In the genomic region with DNA sequence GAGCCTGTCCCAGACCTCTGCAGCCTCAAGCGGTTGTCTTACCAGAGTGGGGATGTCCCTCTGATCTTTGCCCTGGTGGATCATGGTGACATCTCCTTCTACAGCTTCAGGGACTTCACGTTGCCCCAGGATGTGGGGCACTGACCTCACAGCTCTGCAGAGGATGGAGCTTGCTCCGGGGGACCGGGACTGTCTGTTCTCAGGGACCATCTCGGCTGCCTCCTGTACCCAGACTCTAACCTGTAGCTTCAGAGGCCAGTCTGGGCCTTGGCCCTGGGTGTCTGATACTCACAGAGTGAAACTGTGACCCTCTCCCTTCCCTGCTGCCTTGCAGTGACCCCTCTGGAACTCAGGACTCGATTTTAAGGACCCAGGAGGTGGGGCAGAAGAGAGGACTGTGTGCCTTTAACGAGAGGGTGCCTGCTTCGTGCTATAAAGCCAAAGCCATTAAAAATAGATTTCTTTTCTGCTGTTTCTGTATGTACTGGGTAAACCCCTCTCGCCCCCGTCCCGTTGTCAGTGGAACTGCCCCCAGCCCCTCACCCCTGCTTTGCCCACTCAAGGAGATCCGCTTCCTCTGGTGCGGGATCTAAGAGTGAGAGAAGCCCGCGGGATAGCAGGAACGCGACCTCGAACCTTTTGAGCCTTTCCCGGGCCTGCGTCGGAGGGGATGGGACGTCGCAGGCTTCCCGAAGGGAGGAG, we compare ENCODE assay signal across 8 cellular contexts. TPM values are rescaled to one million over a fixed set of nuclear protein-coding genes. Genes with fewer than 3 reads are reported as not detected.
DNase-seq lines count a peak whose midpoint lies in the region; ATAC-seq, FAIRE-seq and TF ChIP-seq lines count a peak whose summit lies in the region.

No MANE protein-coding gene starts in this region.

- peaks cover 22% of the 10 kb centered on the region for H3K36me3 Mint-ChIP-seq in nephron (ENCODE audit: low read depth)

- no peak for TF ChIP-seq CTCF in BJ (IDR thresholded peaks at IDR 0.05; ENCODE audit: insufficient read depth, low read depth, low read length)
- TF ChIP-seq CTCF in OCI-LY1 (IDR thresholded peaks at IDR 0.05; ENCODE audit: low read length) = no peak
- TF ChIP-seq CTCF in H1 (IDR thresholded peaks at IDR 0.05; ENCODE audit: control extremely low read depth in 1 of 3, insufficient read depth in 1 of 3, low read depth in 1 of 3, low read length in 3 of 3) = no peak
- no peak for TF ChIP-seq CTCF in nephron (IDR thresholded peaks at IDR 0.05; ENCODE audit: unreplicated experiment in 3 of 3)
- TF ChIP-seq CTCF in GM10266 (IDR thresholded peaks at IDR 0.05; ENCODE audit: control insufficient read depth, insufficient read depth, low read depth, missing control alignments) = no peak

- no peaks in the 10 kb centered on the region; the same call in 1 of the 2 replicates for H3K36me3 ChIP-seq in BJ (ENCODE audit: control insufficient read depth, insufficient read depth, low read length)
- H3K36me3 ChIP-seq in OCI-LY1 (ENCODE audit: insufficient read depth, low read length) = no peaks in the 10 kb centered on the region
- H3K36me3 ChIP-seq in H1 (ENCODE audit: control insufficient read depth in 2 of 4, insufficient read depth in 4 of 4, low read length in 3 of 4) = peaks cover 0 to 28% (median 7%) of the 10 kb centered on the region in 4 experiments; a peak in 6 of 8 replicates

- no peak for TF ChIP-seq EP300 in H1 (IDR thresholded peaks at IDR 0.05; ENCODE audit: borderline replicate concordance in 1 of 2, low read depth in 2 of 2, low read length in 2 of 2)

- no peaks in the 10 kb centered on the region for H3K9me2 ChIP-seq in OCI-LY1 (ENCODE audit: low read depth, low read length)

- TF ChIP-seq POLR2A in H1 (IDR thresholded peaks at IDR 0.05; ENCODE audit: control extremely low read depth in 1 of 2, low read depth in 2 of 2, low read length in 2 of 2) = no peak

- H4K91ac ChIP-seq in H1 (replicated peaks; ENCODE audit: insufficient read length, low read length) = no peak overlapping the region

- no peak for TF ChIP-seq RAD21 in H1 (IDR thresholded peaks at IDR 0.05 in 1 of 2, conservative IDR thresholded peaks at IDR 0.05 in 1 of 2; ENCODE audit: low read depth in 2 of 2, low read length in 2 of 2)

- H3K4me1 ChIP-seq in OCI-LY1 (ENCODE audit: insufficient read depth, low read length, severe bottlenecking) = peaks cover 11% of the 10 kb centered on the region
- peaks cover 0 to 13% (median 4%) of the 10 kb centered on the region in 4 experiments; a peak in 6 of 7 replicates for H3K4me1 ChIP-seq in H1 (replicated peaks in 1 of 4; ENCODE audit: control insufficient read depth in 3 of 4, insufficient read depth in 4 of 4, low read length in 3 of 4)

- H3K23ac ChIP-seq in H1 (ENCODE audit: insufficient read length) = no peak overlapping the region

- no peaks in the 10 kb centered on the region for H3K4me1 Mint-ChIP-seq in nephron

- peaks cover 33% of the 10 kb centered on the region for H3K27me3 Mint-ChIP-seq in nephron (ENCODE audit: low read depth)

- H3F3A ChIP-seq in OCI-LY1 (ENCODE audit: insufficient read depth, low read length) = no peaks in the 10 kb centered on the region

- H4K5ac ChIP-seq in H1 (ENCODE audit: insufficient read length, low read depth, low read length) = no peak overlapping the region

- H3K4ac ChIP-seq in H1 (replicated peaks; ENCODE audit: insufficient read length, low read depth, low read length) = peak overlapping the region; percentile 45

- H3K27ac Mint-ChIP-seq in nephron = no peak overlapping the region

- FAIRE-seq in H1 (lab: Jason Lieb, UNC) = no peak

- H3K4me3 ChIP-seq in BJ (ENCODE audit: low read depth, low read length) (peak overlapping the region; percentile 51), OCI-LY1 (ENCODE audit: low read depth, low read length, poor library complexity, severe bottlenecking) (peak overlapping the region; percentile 69), H1 (ENCODE audit: extremely low read depth in 1 of 4, insufficient read depth in 2 of 4, low read depth in 3 of 4, low read length in 4 of 4) (peak overlapping the region; percentile 53 to 93 (median 62))

- H2AFZ ChIP-seq in OCI-LY1 (ENCODE audit: low read length) (no peak overlapping the region), H1 (ENCODE audit: low read length) (no peak overlapping the region)

- H3K23me2 ChIP-seq in H1 (ENCODE audit: low read depth, low read length) = peaks cover 11% of the 10 kb centered on the region; the same call in 1 of the 2 replicates

- 28% methylated on average over 23 of the region's 24 CpGs; no CpG with 5 or more reads in 1 of the 2 experiments for WGBS in H1 (ENCODE audit: extremely low coverage in 1 of 2, insufficient coverage in 1 of 2, insufficient read length in 1 of 2, insufficient replicate concordance in 2 of 2, low coverage in 1 of 2, low lambda C conversion rate in 2 of 2, missing lambda C conversion rate in 1 of 2), 2 experiments

- H3K27me3 ChIP-seq in BJ (ENCODE audit: control insufficient read depth, insufficient read depth, low read length) (peaks cover 3% of the 10 kb centered on the region; the same call in 1 of the 2 replicates), OCI-LY1 (ENCODE audit: insufficient read depth, low read length) (peaks cover 7% of the 10 kb centered on the region; the same call in 1 of the 2 replicates), H1 (replicated peaks in 1 of 4; ENCODE audit: control insufficient read depth in 3 of 4, extremely low read depth in 1 of 4, insufficient read depth in 3 of 4, low read length in 3 of 4) (no peaks in the 10 kb centered on the region; a peak in 1 of 7 replicates)

- POLR2A ChIA-PET in BJ (lab: Charles Lee) = interaction anchor here (0.6 kb wide), 1 partner anchor 227 kb away, joined by 6 read pairs; no protein-coding TSS in a partner anchor
- POLR2A ChIA-PET in H1 (lab: Charles Lee; ENCODE audit: partially characterized antibody) = interaction anchor here (0.6 to 2.9 kb wide), 9 partner anchors 7 to 352 kb away, joined by 3 to 23 read pairs (median 3); a partner anchor contains a TSS

- H4K20me1 ChIP-seq in OCI-LY1 (ENCODE audit: insufficient read depth, low read length) (no peaks in the 10 kb centered on the region), H1 (replicated peaks in 1 of 2; ENCODE audit: control insufficient read depth in 1 of 2, insufficient read depth in 2 of 2, low read length in 2 of 2) (peaks cover 3 to 14% of the 10 kb centered on the region in 2 experiments)

- H3K27ac ChIP-seq in OCI-LY1 (ENCODE audit: low read depth, low read length, poor library complexity, severe bottlenecking) = no peak overlapping the region
- no peak overlapping the region for H3K27ac ChIP-seq in H1 (ENCODE audit: low read depth, low read length)

- H2BK12ac ChIP-seq in H1 (ENCODE audit: low read depth, low read length) = 0 out of 2 replicates have a peak overlapping the region, but pooled peaks have one; percentile 4

- H3K9me3 Mint-ChIP-seq in nephron = no peaks in the 10 kb centered on the region

- H3K9ac ChIP-seq in OCI-LY1 (ENCODE audit: low read length) = no peak overlapping the region; the same call in 1 of the 2 replicates
- peak overlapping the region in 1 of 4 experiments; percentile 49; a peak in 3 of 7 replicates for H3K9ac ChIP-seq in H1 (replicated peaks in 1 of 4; ENCODE audit: extremely low read depth in 1 of 4, low read depth in 3 of 4, low read length in 3 of 4)

- H3K56ac ChIP-seq in H1 (replicated peaks; ENCODE audit: insufficient read length, low read depth, low read length) = no peak overlapping the region

- H3K79me1 ChIP-seq in H1 (ENCODE audit: low read depth, low read length) = no peaks in the 10 kb centered on the region

- H3K4me2 ChIP-seq in OCI-LY1 (ENCODE audit: low read length) = peak overlapping the region; percentile 79
- peak overlapping the region; percentile 57 to 67 for H3K4me2 ChIP-seq in H1 (ENCODE audit: insufficient read depth in 1 of 2, low read depth in 2 of 2, low read length in 2 of 2)

- H2AK5ac ChIP-seq in H1 (ENCODE audit: low read depth, low read length) = peak overlapping the region; percentile 33

- H2BK20ac ChIP-seq in H1 (ENCODE audit: low read length) = no peak overlapping the region

- H3K79me2 ChIP-seq in OCI-LY1 (ENCODE audit: insufficient read depth, low read length) (no peaks in the 10 kb centered on the region), H1 (ENCODE audit: control insufficient read depth in 1 of 2, insufficient read depth in 2 of 2, low read length in 2 of 2) (peaks cover 0 to 4% of the 10 kb centered on the region in 2 experiments; a peak in 1 of 4 replicates)

- CTCF ChIA-PET in BJ (lab: Yijun Ruan, JAX) = interaction anchor here (1.0 to 1.4 kb wide), 2 partner anchors 8 to 10 kb away, joined by 4 to 8 read pairs; a partner anchor contains a TSS
- CTCF ChIA-PET in H1 (lab: Charles Lee; ENCODE audit: partially characterized antibody) = interaction anchor here (0.6 to 3.4 kb wide), 12 partner anchors 8 to 409 kb away, joined by 3 to 16 read pairs (median 3); a partner anchor contains a TSS

- H3K18ac ChIP-seq in H1 (ENCODE audit: extremely low read depth, low read length) = peak overlapping the region; percentile 83

- DNase-seq in BJ (ENCODE audit: low read depth) (no peak), H1 (ENCODE audit: low read depth in 1 of 2, low spot score in 2 of 2) (no peak), GM10266 (ENCODE audit: extremely low spot score) (no peak), NCI-H2171 (lab: John Stamatoyannopoulos, UW) (no peak)

- no peak overlapping the region for H4K8ac ChIP-seq in H1 (ENCODE audit: extremely low read depth, insufficient read depth, low read length)

- no peak overlapping the region for H2BK15ac ChIP-seq in H1 (ENCODE audit: low read length)

- no peak overlapping the region for H3K14ac ChIP-seq in H1 (ENCODE audit: insufficient read length)

- peak overlapping the region; percentile 67 to 77 (median 72) for H3K4me3 Mint-ChIP-seq in nephron

- H2BK120ac ChIP-seq in H1 (replicated peaks; ENCODE audit: low read depth, low read length) = no peak overlapping the region

- H3K9me3 ChIP-seq in OCI-LY1 (ENCODE audit: low read length) = no peaks in the 10 kb centered on the region
- H3K9me3 ChIP-seq in H1 (ENCODE audit: insufficient read depth in 2 of 2, low read depth in 1 of 2, low read length in 1 of 2) = no peaks in the 10 kb centered on the region

- ATAC-seq in GM21390 (IDR thresholded peaks at IDR 0.05; ENCODE audit: unreplicated experiment) (no peak), GM21381 (IDR thresholded peaks at IDR 0.05; ENCODE audit: unreplicated experiment) (no peak)

- H2BK5ac ChIP-seq in H1 (ENCODE audit: low read depth, low read length) = peak overlapping the region; percentile 87; the same call in 1 of the 2 replicates

RNA-seq across cellular contexts. Expression of a gene that starts 1.1 kb away (rescaled TPM):
- polyA plus RNA-seq in BJ (2011; rRNA removed) = 0.97 and 1.6 TPM in 2 replicates
- 0.28 and 0.41 TPM in 2 replicates for polyA minus RNA-seq in BJ (2011; rRNA and poly(A)+ RNA removed)
- 64.5 and 66.6 TPM in 2 replicates for total RNA-seq in H1 (2021; fragmentation: NEBNext Ultra II Directional; extraction: Animal tissue kit (Norgen Biotek cat#: 25700))
- polyA plus RNA-seq in H1 (2011; rRNA removed) = 77.1 and 126 TPM in 2 replicates
- polyA plus RNA-seq in H1 (2011; cell fraction: cytosol; rRNA removed) = 90.7 TPM
- polyA plus RNA-seq in H1 (2011; cell fraction: nucleus; rRNA removed) = 171 TPM
- polyA plus RNA-seq in H1 (2012, experiment 1 of 2) = 38.9 to 72.3 TPM (median 69.7 TPM) in 4 replicates
- 58.3 TPM for polyA plus RNA-seq in H1 (2012, experiment 2 of 2)
- polyA plus RNA-seq in H1 (2013, experiment 1 of 2) = 47.7 TPM
- 43.3 TPM for polyA plus RNA-seq in H1 (2013, experiment 2 of 2)
- 22.8 and 39.6 TPM in 2 replicates for polyA minus RNA-seq in H1 (2011; rRNA and poly(A)+ RNA removed)
- 33.2 TPM for polyA minus RNA-seq in H1 (2011; cell fraction: cytosol; rRNA and poly(A)+ RNA removed)
- polyA minus RNA-seq in H1 (2011; cell fraction: nucleus; rRNA and poly(A)+ RNA removed) = 44.7 TPM

RNA-seq across cellular contexts. Expression of a gene that starts 8.1 kb away (rescaled TPM):
- polyA plus RNA-seq in BJ (2011; rRNA removed) (12.8 and 17.9 TPM in 2 replicates), H1 (2011; rRNA removed) (60.3 and 68.1 TPM in 2 replicates)
- 9.8 and 18.3 TPM in 2 replicates for polyA minus RNA-seq in BJ (2011; rRNA and poly(A)+ RNA removed)
- 43.6 and 44.8 TPM in 2 replicates for total RNA-seq in H1 (2021; fragmentation: NEBNext Ultra II Directional; extraction: Animal tissue kit (Norgen Biotek cat#: 25700))
- 52.7 TPM for polyA plus RNA-seq in H1 (2011; cell fraction: cytosol; rRNA removed)
- 106 TPM for polyA plus RNA-seq in H1 (2011; cell fraction: nucleus; rRNA removed)
- 41.4 to 67.2 TPM (median 56.3 TPM) in 4 replicates for polyA plus RNA-seq in H1 (2012, experiment 1 of 2)
- polyA plus RNA-seq in H1 (2012, experiment 2 of 2) = 63.3 TPM
- polyA plus RNA-seq in H1 (2013, experiment 1 of 2) = 32.9 TPM
- polyA plus RNA-seq in H1 (2013, experiment 2 of 2) = 29.0 TPM
- polyA minus RNA-seq in H1 (2011; rRNA and poly(A)+ RNA removed) = 35.2 and 45.8 TPM in 2 replicates
- 14.6 TPM for polyA minus RNA-seq in H1 (2011; cell fraction: cytosol; rRNA and poly(A)+ RNA removed)
- 18.1 TPM for polyA minus RNA-seq in H1 (2011; cell fraction: nucleus; rRNA and poly(A)+ RNA removed)

RNA-seq across cellular contexts. Expression of a gene that starts 9.1 kb away (rescaled TPM):
- polyA plus RNA-seq in BJ (2011; rRNA removed) = 2.3 and 4.8 TPM in 2 replicates
- polyA minus RNA-seq in BJ (2011; rRNA and poly(A)+ RNA removed) = 10.0 and 10.1 TPM in 2 replicates
- total RNA-seq in H1 (2021; fragmentation: NEBNext Ultra II Directional; extraction: Animal tissue kit (Norgen Biotek cat#: 25700)) = 28.9 and 32.3 TPM in 2 replicates
- 6.7 and 10.6 TPM in 2 replicates for polyA plus RNA-seq in H1 (2011; rRNA removed)
- polyA plus RNA-seq in H1 (2011; cell fraction: cytosol; rRNA removed) = 6.0 TPM
- 36.0 TPM for polyA plus RNA-seq in H1 (2011; cell fraction: nucleus; rRNA removed)
- 10.0 to 15.3 TPM (median 14.4 TPM) in 4 replicates for polyA plus RNA-seq in H1 (2012, experiment 1 of 2)
- 12.7 TPM for polyA plus RNA-seq in H1 (2012, experiment 2 of 2)
- 8.6 TPM for polyA plus RNA-seq in H1 (2013, experiment 1 of 2)
- 8.0 TPM for polyA plus RNA-seq in H1 (2013, experiment 2 of 2)
- 9.0 and 13.9 TPM in 2 replicates for polyA minus RNA-seq in H1 (2011; rRNA and poly(A)+ RNA removed)
- 8.7 TPM for polyA minus RNA-seq in H1 (2011; cell fraction: cytosol; rRNA and poly(A)+ RNA removed)
- 19.4 TPM for polyA minus RNA-seq in H1 (2011; cell fraction: nucleus; rRNA and poly(A)+ RNA removed)

Comparison
In these comparisons a context has a peak if more than half of its experiments do, and no peak if none do; other contexts are left out.
1. RNA of a gene that starts 1.1 kb away (polyA plus RNA-seq): 38.9 to 171 TPM in H1; 0.97 to 1.6 TPM in BJ; every median in the first group is over 10 times any median in the second.
2. Peak in every context shown above with its lines, with median percentiles within 50 percentile points of each other: H3K4me3 ChIP-seq.